ENCODE assay signal across 8 cellular contexts in the genomic region with DNA sequence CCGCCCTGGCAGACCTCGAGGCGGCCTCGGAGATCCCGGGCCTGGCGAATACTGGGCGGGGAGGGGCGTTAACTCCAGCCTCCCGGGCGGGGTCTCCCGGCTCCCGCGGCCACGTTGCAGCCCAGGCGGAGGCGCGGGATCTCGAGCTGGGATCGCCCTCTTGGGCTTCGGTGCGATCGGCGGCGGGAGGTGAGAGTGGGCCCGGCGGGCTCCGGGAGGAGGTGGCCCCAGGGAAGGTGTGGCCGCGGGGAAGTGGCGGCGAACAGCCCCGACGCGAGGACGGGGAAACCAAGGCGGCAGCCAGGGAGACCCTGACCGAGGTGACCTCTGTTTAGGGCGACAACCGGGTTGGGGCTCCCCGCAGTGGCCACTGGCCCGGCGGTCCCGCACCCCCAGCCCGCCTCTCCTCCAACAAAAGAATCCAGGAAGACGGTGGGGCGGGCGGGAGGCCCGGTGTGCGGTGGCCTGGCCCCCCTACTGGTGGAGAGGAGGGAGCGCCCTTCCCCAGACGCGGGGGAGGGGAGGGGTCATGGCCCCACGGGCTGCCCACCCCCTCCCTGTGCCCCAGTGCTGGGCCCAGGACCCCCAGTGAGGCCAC. TPM values are rescaled to one million over a fixed set of nuclear protein-coding genes. Genes with fewer than 3 reads are reported as not detected.
DNase-seq lines count a peak whose midpoint lies in the region; ATAC-seq, FAIRE-seq and TF ChIP-seq lines count a peak whose summit lies in the region.

A gene with protein sequence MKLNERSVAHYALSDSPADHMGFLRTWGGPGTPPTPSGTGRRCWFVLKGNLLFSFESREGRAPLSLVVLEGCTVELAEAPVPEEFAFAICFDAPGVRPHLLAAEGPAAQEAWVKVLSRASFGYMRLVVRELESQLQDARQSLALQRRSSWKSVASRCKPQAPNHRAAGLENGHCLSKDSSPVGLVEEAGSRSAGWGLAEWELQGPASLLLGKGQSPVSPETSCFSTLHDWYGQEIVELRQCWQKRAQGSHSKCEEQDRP (plus strand): TSS at position 96 of the 598 bp plus-strand sequence. CDS start 3,046 bp downstream, outside the sequence.

- H3K27ac ChIP-seq in SJSA1 (peak within 1 kb of the TSS; percentile 88), brain microvascular endothelial cell (peak within 1 kb of the TSS; percentile 73), kidney (ENCODE audit: low read depth in 2 of 2, low read length in 2 of 2) (peak within 1 kb of the TSS; percentile 64 to 83)

- TF ChIP-seq CTCF in Caco-2 (IDR thresholded peaks at IDR 0.05; ENCODE audit: insufficient read depth in 1 of 2, low read depth in 1 of 2, low read length in 1 of 2, severe bottlenecking in 1 of 2, unreplicated experiment in 1 of 2) (peak; percentile 50 to 69), brain microvascular endothelial cell (IDR thresholded peaks at IDR 0.05; ENCODE audit: low read depth, low read length, missing control alignments) (peak; percentile 65), kidney (IDR thresholded peaks at IDR 0.05; ENCODE audit: borderline replicate concordance, extremely low read depth, insufficient read depth) (no peak)

- DNase-seq in Caco-2 (peak; percentile 71 to 79), SJSA1 (ENCODE audit: low read depth in 1 of 2, low spot score in 2 of 2) (peak; percentile 65 to 76), brain microvascular endothelial cell (no peak), kidney (peak; percentile 88), Kasumi-1 (lab: John Stamatoyannopoulos, UW) (no peak)
- DNase-seq in stimulated activated CD4-positive, alpha-beta T cell treated with anti-CD3 and anti-CD28 coated beads, Interleukin-4, amount 100 ng/mL, for 4 hours: peak; percentile 32 to 56

- H3K27me3 ChIP-seq in Caco-2 (replicated peaks; ENCODE audit: control insufficient read depth, insufficient read depth, low read length): no peaks in the 10 kb centered on the region
- no peaks in the 10 kb centered on the region for H3K27me3 ChIP-seq in SJSA1 (replicated peaks)
- no peaks in the 10 kb centered on the region for H3K27me3 ChIP-seq in brain microvascular endothelial cell (replicated peaks)

- H3K4me1 ChIP-seq in Caco-2 (peaks cover 36% of the 10 kb centered on the region), SJSA1 (replicated peaks) (peaks cover 41% of the 10 kb centered on the region), kidney (ENCODE audit: control insufficient read depth in 1 of 2, insufficient read depth in 1 of 2, low read depth in 1 of 2, low read length in 2 of 2) (peaks cover 20 to 28% of the 10 kb centered on the region in 2 donors)

- POLR2A ChIA-PET in Caco-2 (lab: Charles Lee): no interaction called here

- in situ Hi-C loops in brain microvascular endothelial cell (cut with HindIII; ENCODE audit: low pct_ligation_motif_present, low sequenced_read_pairs): no loop called here

- ATAC-seq in GM21515 (IDR thresholded peaks at IDR 0.05; ENCODE audit: unreplicated experiment): no peak
- no peak for ATAC-seq in GM19023 (IDR thresholded peaks at IDR 0.05; ENCODE audit: unreplicated experiment)

- H3K27me3 Mint-ChIP-seq in Caco-2 (ENCODE audit: insufficient read depth, unreplicated experiment): no peaks in the 10 kb centered on the region

- intact Hi-C loops in Caco-2 (cut with micrococcal nuclease; ENCODE audit: unreplicated experiment): loop anchor here (2.0 to 10.0 kb wide), 6 partner anchors 17 to 541 kb away; partner anchors contain the start of genes CENPM, NDUFA6, PMM1 and POLDIP3
- intact Hi-C loops in kidney (cut with DNase I): no loop called here

- BruUV-seq in Caco-2 (replicated peaks; lab: Mats Ljungman, UMichigan): no TSS peak

- H3K36me3 Mint-ChIP-seq in Caco-2 (ENCODE audit: insufficient read depth, unreplicated experiment): peaks cover 22% of the 10 kb centered on the region

- H3K36me3 ChIP-seq in Caco-2 (ENCODE audit: control insufficient read depth, insufficient read depth, low read length): peaks cover 1% of the 10 kb centered on the region; the same call in 1 of the 2 replicates
- peaks cover 14% of the 10 kb centered on the region for H3K36me3 ChIP-seq in SJSA1
- H3K36me3 ChIP-seq in brain microvascular endothelial cell (replicated peaks): peaks cover 2% of the 10 kb centered on the region
- no peaks in the 10 kb centered on the region for H3K36me3 ChIP-seq in kidney (ENCODE audit: control insufficient read depth in 1 of 2, insufficient read depth in 2 of 2, low read length in 2 of 2)

- H3K9me3 ChIP-seq in Caco-2: no peaks in the 10 kb centered on the region
- no peaks in the 10 kb centered on the region for H3K9me3 ChIP-seq in SJSA1 (replicated peaks)
- H3K9me3 ChIP-seq in kidney (ENCODE audit: control insufficient read depth in 1 of 2, low read length in 2 of 2): no peaks in the 10 kb centered on the region

- H3K9ac ChIP-seq in kidney (ENCODE audit: low read length in 2 of 2): peak within 1 kb of the TSS; percentile 63 to 84

- H3K27ac Mint-ChIP-seq in Caco-2 (ENCODE audit: unreplicated experiment): peak within 1 kb of the TSS; percentile 83

- FAIRE-seq in kidney (lab: Jason Lieb, UNC): no peak

- H3K4me3 ChIP-seq in Caco-2 (ENCODE audit: low read depth, low read length) (peak within 1 kb of the TSS; percentile 83), SJSA1 (peak within 1 kb of the TSS; percentile 57), brain microvascular endothelial cell (ENCODE audit: low read depth, low read length) (peak within 1 kb of the TSS; percentile 75), kidney (ENCODE audit: low read length in 2 of 2) (peak within 1 kb of the TSS; percentile 55 to 62)

- CTCF ChIA-PET in Caco-2 (lab: Charles Lee): no interaction called here

- peaks cover 5% of the 10 kb centered on the region for H3K4me1 Mint-ChIP-seq in Caco-2 (ENCODE audit: low read depth, unreplicated experiment)

- peak within 1 kb of the TSS; percentile 72 for H3K4me3 Mint-ChIP-seq in Caco-2 (ENCODE audit: unreplicated experiment)

- no peaks in the 10 kb centered on the region for H3K9me3 Mint-ChIP-seq in Caco-2 (ENCODE audit: unreplicated experiment)

RNA-seq across cellular contexts. Expression of the gene that starts here (rescaled TPM):
- total RNA-seq in Caco-2 (2022) (19.7 and 19.8 TPM in 2 replicates), kidney (10.4 TPM)
- total RNA-seq in SJSA1 (2014; rRNA removed; shearing (Covaris generic)): 9.7 and 14.9 TPM in 2 replicates
- polyA plus RNA-seq in kidney (ENCODE audit: insufficient read depth, low read depth, low replicate concordance): 6.3 TPM

Comparison
In these comparisons a context has a peak if more than half of its experiments do, and no peak if none do; other contexts are left out.
1. DNase-seq: peak in Caco-2 (2 of 2), SJSA1 (2 of 2), kidney (single experiment) and stimulated activated CD4-positive, alpha-beta T cell treated with anti-CD3 and anti-CD28 coated beads, Interleukin-4, amount 100 ng/mL, for 4 hours (2 of 2); none in brain microvascular endothelial cell (single experiment) and Kasumi-1 (0 of 2).
2. Peak in every context shown above with its lines, with median percentiles within 50 percentile points of each other: H3K4me3 ChIP-seq and H3K27ac ChIP-seq.